Comparison of ENCODE assay signal across 11 cellular contexts in genomic region chr1:118985611-118986290, GRCh38. TPM values are rescaled to one million over a fixed set of nuclear protein-coding genes. Genes with fewer than 3 reads are reported as not detected.
A peak's percentile ranks its signal among the peaks of the same experiment; 100 is the strongest.
DNase-seq lines count a peak whose midpoint lies in the region; ATAC-seq and TF ChIP-seq lines count a peak whose summit lies in the region.
"Had no signal": no experiment of that assay in that cellular context is flagged by ENCODE, and none has a peak within 500 bp of the region (broad histone marks: within the 10 kb centered on the region; RNA-seq: fewer than 3 reads in every experiment).

No MANE protein-coding gene starts in this region.

- peaks cover 74% of the 10 kb centered on the region for H3K27me3 Mint-ChIP-seq in activated naive CD4-positive, alpha-beta T cell treated with anti-CD3 and anti-CD28 coated beads, Interleukin-2, amount 50 U/mL, for 24 hours
- H3K27me3 Mint-ChIP-seq in activated T-helper 1 cell treated with anti-CD3 and anti-CD28 coated beads, Interleukin-12 subunit alpha, Interleukin-12 subunit beta, Interleukin-2, Interleukin-4 antibody, amounts not matched to agents 30 ng/mL and 10 ng/mL and 1 ng/mL, durations not matched to agents 14 hours and 24 hours and 36 hours (ENCODE audit: insufficient read depth): peaks cover 89% of the 10 kb centered on the region

- no peaks in the 10 kb centered on the region for H3K9me3 Mint-ChIP-seq in activated naive CD4-positive, alpha-beta T cell treated with anti-CD3 and anti-CD28 coated beads, Interleukin-2, amount 50 U/mL, for 24 hours
- H3K9me3 Mint-ChIP-seq in activated naive CD4-positive, alpha-beta T cell treated with anti-CD3 and anti-CD28 coated beads, Interleukin-2, amount 50 U/mL, for 72 hours: peaks cover 3 to 9% of the 10 kb centered on the region in 2 donors
- H3K9me3 Mint-ChIP-seq in activated T-helper 1 cell treated with anti-CD3 and anti-CD28 coated beads, Interleukin-12 subunit alpha, Interleukin-12 subunit beta, Interleukin-2, Interleukin-4 antibody, amounts not matched to agents 30 ng/mL and 10 ng/mL and 1 ng/mL, durations not matched to agents 14 hours and 24 hours and 36 hours: peaks cover 25% of the 10 kb centered on the region

- intact Hi-C loops in activated T-helper 1 cell treated with anti-CD3 and anti-CD28 coated beads, Interleukin-12 subunit alpha, Interleukin-12 subunit beta, Interleukin-2, Interleukin-4 antibody, amounts not matched to agents 30 ng/mL and 10 ng/mL and 1 ng/mL, durations not matched to agents 14 hours and 24 hours and 36 hours (cut with micrococcal nuclease): loop anchor here (2.0 kb wide), 1 partner anchor 15 kb away; no protein-coding TSS in a partner anchor

- H3K4me3 ChIP-seq in suprapubic skin: peak overlapping the region; percentile 56

- peaks cover 21% of the 10 kb centered on the region for H3K4me1 Mint-ChIP-seq in activated naive CD4-positive, alpha-beta T cell treated with anti-CD3 and anti-CD28 coated beads, Interleukin-2, amount 50 U/mL, for 24 hours
- H3K4me1 Mint-ChIP-seq in activated T-helper 1 cell treated with anti-CD3 and anti-CD28 coated beads, Interleukin-12 subunit alpha, Interleukin-12 subunit beta, Interleukin-2, Interleukin-4 antibody, amounts not matched to agents 30 ng/mL and 10 ng/mL and 1 ng/mL, durations not matched to agents 14 hours and 24 hours and 36 hours (ENCODE audit: low read depth): peaks cover 6% of the 10 kb centered on the region

- H3K27ac ChIP-seq in suprapubic skin: peak overlapping the region; percentile 84

- H3K9me3 ChIP-seq in suprapubic skin: no peaks in the 10 kb centered on the region

- no peak for TF ChIP-seq CTCF in suprapubic skin (IDR thresholded peaks at IDR 0.05)

- peaks cover 52% of the 10 kb centered on the region for H3K4me1 ChIP-seq in suprapubic skin

- H3K36me3 ChIP-seq in suprapubic skin: no peaks in the 10 kb centered on the region

- WGBS in suprapubic skin: 11% methylated on average over 24 of the region's 24 CpGs

- no peak for TF ChIP-seq POLR2A in suprapubic skin (IDR thresholded peaks at IDR 0.05)

- ATAC-seq in activated naive CD4-positive, alpha-beta T cell treated with anti-CD3 and anti-CD28 coated beads, Interleukin-2, amount 50 U/mL, for 72 hours: no peak
- ATAC-seq in GM21515 (IDR thresholded peaks at IDR 0.05; ENCODE audit: unreplicated experiment): no peak

- TF ChIP-seq EP300 in suprapubic skin (IDR thresholded peaks at IDR 0.05): no peak

- H3K27ac Mint-ChIP-seq in activated naive CD4-positive, alpha-beta T cell treated with anti-CD3 and anti-CD28 coated beads, Interleukin-2, amount 50 U/mL, for 24 hours: no peak overlapping the region
- peak overlapping the region in 1 of 2 donors; percentile 90 for H3K27ac Mint-ChIP-seq in activated naive CD4-positive, alpha-beta T cell treated with anti-CD3 and anti-CD28 coated beads, Interleukin-2, amount 50 U/mL, for 72 hours
- H3K27ac Mint-ChIP-seq in activated T-helper 1 cell treated with anti-CD3 and anti-CD28 coated beads, Interleukin-12 subunit alpha, Interleukin-12 subunit beta, Interleukin-2, Interleukin-4 antibody, amounts not matched to agents 30 ng/mL and 10 ng/mL and 1 ng/mL, durations not matched to agents 14 hours and 24 hours and 36 hours: peak overlapping the region; percentile 35

- peak overlapping the region; percentile 56 for H3K4me3 Mint-ChIP-seq in activated naive CD4-positive, alpha-beta T cell treated with anti-CD3 and anti-CD28 coated beads, Interleukin-2, amount 50 U/mL, for 24 hours
- peak overlapping the region; percentile 5 for H3K4me3 Mint-ChIP-seq in activated T-helper 1 cell treated with anti-CD3 and anti-CD28 coated beads, Interleukin-12 subunit alpha, Interleukin-12 subunit beta, Interleukin-2, Interleukin-4 antibody, amounts not matched to agents 30 ng/mL and 10 ng/mL and 1 ng/mL, durations not matched to agents 14 hours and 24 hours and 36 hours

- peaks cover 90% of the 10 kb centered on the region for H3K27me3 ChIP-seq in suprapubic skin

- DNase-seq in activated naive CD4-positive, alpha-beta T cell treated with anti-CD3 and anti-CD28 coated beads, Interleukin-2, amount 50 U/mL, for 72 hours (ENCODE audit: low spot score in 2 of 2): no peak
- DNase-seq in activated T-helper 1 cell treated with anti-CD3 and anti-CD28 coated beads, Interleukin-12 subunit alpha, Interleukin-12 subunit beta, Interleukin-2, Interleukin-4 antibody, amounts not matched to agents 30 ng/mL and 10 ng/mL and 1 ng/mL, durations not matched to agents 14 hours and 24 hours and 36 hours (ENCODE audit: low spot score): no peak
- DNase-seq in left kidney (ENCODE audit: low read depth, low spot score) (peak; percentile 24), suprapubic skin (ENCODE audit: low spot score in 2 of 2) (no peak), SKM-1 (lab: John Stamatoyannopoulos, UW; ENCODE audit: unreplicated experiment) (no peak)
- no peak for DNase-seq in activated CD4-positive, alpha-beta T cell treated with anti-CD3 and anti-CD28 coated beads, Interleukin-2, amount 50 U/mL, for 1 hour
- DNase-seq: activated T-cell treated with anti-CD3 and anti-CD28 coated beads, Interleukin-2, amount 50 U/mL, for 48 hours; NCI-H1436 had no signal

- peaks cover 3% of the 10 kb centered on the region for H3K36me3 Mint-ChIP-seq in activated naive CD4-positive, alpha-beta T cell treated with anti-CD3 and anti-CD28 coated beads, Interleukin-2, amount 50 U/mL, for 24 hours
- peaks cover 57 to 59% of the 10 kb centered on the region in 2 donors for H3K36me3 Mint-ChIP-seq in activated naive CD4-positive, alpha-beta T cell treated with anti-CD3 and anti-CD28 coated beads, Interleukin-2, amount 50 U/mL, for 72 hours
- H3K36me3 Mint-ChIP-seq in activated T-helper 1 cell treated with anti-CD3 and anti-CD28 coated beads, Interleukin-12 subunit alpha, Interleukin-12 subunit beta, Interleukin-2, Interleukin-4 antibody, amounts not matched to agents 30 ng/mL and 10 ng/mL and 1 ng/mL, durations not matched to agents 14 hours and 24 hours and 36 hours (ENCODE audit: low read depth): peaks cover 3% of the 10 kb centered on the region

RNA-seq across cellular contexts. Expression of gene TBX15, which starts 2.4 kb away (rescaled TPM):
- total RNA-seq in activated naive CD4-positive, alpha-beta T cell treated with anti-CD3 and anti-CD28 coated beads, Interleukin-2, amount 50 U/mL, for 72 hours: not detected
- total RNA-seq in activated T-helper 1 cell treated with anti-CD3 and anti-CD28 coated beads, Interleukin-12 subunit alpha, Interleukin-12 subunit beta, Interleukin-2, Interleukin-4 antibody, amounts not matched to agents 30 ng/mL and 10 ng/mL and 1 ng/mL, durations not matched to agents 14 hours and 24 hours and 36 hours: not detected in 2 replicates
- total RNA-seq in suprapubic skin: 10 to 100 TPM in 1 of 4 donors, 1 to 10 TPM in 3; 3.3 to 10.8 (median 3.5) TPM
- total RNA-seq: glomerular endothelial cell had no signal
